In the genomic region with DNA sequence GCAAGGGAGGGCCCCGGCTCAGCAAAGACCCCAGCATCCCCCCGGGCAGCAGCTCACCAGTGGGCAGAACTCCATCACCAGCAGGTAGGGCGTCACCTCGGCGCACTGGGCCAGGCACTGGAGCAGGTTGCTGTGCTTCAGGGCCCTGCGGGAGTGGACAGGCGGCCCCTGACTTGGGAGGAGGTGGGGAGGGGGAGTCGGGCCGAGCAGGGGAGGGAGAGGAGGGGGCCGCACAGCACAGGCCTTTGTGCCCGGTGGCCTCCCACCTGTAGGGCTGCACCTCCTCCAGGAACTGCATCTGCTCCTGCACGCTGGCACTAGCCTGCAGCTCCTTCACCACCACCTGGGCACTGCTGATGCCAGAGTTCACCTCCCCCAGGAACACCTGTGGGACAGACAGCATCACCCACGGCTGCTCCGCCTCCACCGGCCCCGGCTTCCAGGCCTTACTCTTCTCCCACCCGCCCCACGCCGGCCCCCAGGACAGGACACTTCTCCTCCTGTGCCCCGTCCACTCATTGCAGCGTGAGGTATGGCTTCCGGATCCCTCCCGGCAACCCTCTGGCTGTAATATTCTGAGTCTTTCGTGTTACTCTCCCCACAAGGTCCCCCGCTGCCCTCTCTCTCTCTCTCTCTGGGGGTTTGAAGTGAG, we compare ENCODE assay signal across 16 cellular contexts. TPM values are rescaled to one million over a fixed set of nuclear protein-coding genes. Genes with fewer than 3 reads are reported as not detected.
"Had no signal": no experiment of that assay in that cellular context is flagged by ENCODE, and none has a peak within 500 bp of the region (broad histone marks: within the 10 kb centered on the region; RNA-seq: fewer than 3 reads in every experiment).

No MANE protein-coding gene starts in this region.

- H3K4me1 ChIP-seq: pancreas had no signal

- H3K36me3 ChIP-seq: pancreas had no signal

- ATAC-seq: activated CD4-positive, CD25-positive, alpha-beta regulatory T cell treated with anti-CD3 and anti-CD28 coated beads, Interleukin-2, amount 50 U/mL, for 24 hours; pancreas; sciatic nerve; T-cell had no signal

- H3K4me3 ChIP-seq: pancreas, spleen had no signal

- H3K9me3 ChIP-seq: pancreas, spleen had no signal

- H3K27me3 ChIP-seq: pancreas had no signal

- DNase-seq: activated CD4-positive, alpha-beta T cell treated with anti-CD3 and anti-CD28 coated beads, Interleukin-2, amount 50 U/mL, for 4 hours; activated naive CD4-positive, alpha-beta T cell treated with Interleukin-2 at 50 U/mL for 16 hours; activated T-cell treated with anti-CD3 and anti-CD28 coated beads for 4 hours; mammary epithelial cell; naive B cell; pancreas; spleen; T-cell; T-helper 9 cell; trophoblast cell had no signal

- H3K27ac ChIP-seq: pancreas, spleen had no signal

RNA-seq across cellular contexts. Expression of gene PVALEF, which starts 37.7 kb away (rescaled TPM):
- total RNA-seq: astrocyte, bronchial epithelial cell, mammary epithelial cell, mononuclear cell, sciatic nerve, spleen, T-cell had no signal
- polyA plus RNA-seq: esophagus, mammary epithelial cell, spleen had no signal
